ENCODE assay signal across 8 cellular contexts in genomic region chr1:6343506-6344405, GRCh38. TPM values are rescaled to one million over a fixed set of nuclear protein-coding genes. Genes with fewer than 3 reads are reported as not detected.
DNase-seq lines count a peak whose midpoint lies in the region; ATAC-seq and TF ChIP-seq lines count a peak whose summit lies in the region.

No MANE protein-coding gene starts in this region.

- in situ Hi-C loops in HAP-1 (cut with MboI; ENCODE audit: low sequenced_read_pairs) (no loop called here), transverse colon (cut with MboI; ENCODE audit: low pct_ligation_motif_present in 1 of 4, low pct_unique_long_range_greater_than_20kb in 1 of 4, low sequenced_read_pairs in 3 of 4) (loop anchor here (5.0 to 25.0 kb wide), 6 partner anchors 61 to 306 kb away; partner anchors contain the start of genes KCNAB2 (in 2 of the 4) and HES3 (in 1 of the 4))

- peaks cover 4% of the 10 kb centered on the region for H3K36me3 Mint-ChIP-seq in CD4-positive, alpha-beta T cell (ENCODE audit: low read depth)
- no peaks in the 10 kb centered on the region for H3K36me3 Mint-ChIP-seq in natural killer cell

- 52 to 79% methylated on average over 2 to 16 of the region's 17 CpGs for WGBS in transverse colon (ENCODE audit: low coverage in 1 of 2), 2 donors

- no peaks in the 10 kb centered on the region for H3K27me3 ChIP-seq in CD4-positive, alpha-beta T cell (ENCODE audit: control insufficient read depth, insufficient read depth, low read length)
- H3K27me3 ChIP-seq in HAP-1 (ENCODE audit: low read depth) (no peaks in the 10 kb centered on the region), transverse colon (no peaks in the 10 kb centered on the region)

- peak in 9 of 10 experiments; percentile 26 to 59 (median 47) for DNase-seq in CD4-positive, alpha-beta T cell
- peak; percentile 36 to 81 for DNase-seq in HAP-1 (ENCODE audit: low spot score in 2 of 2)
- peak; percentile 90 for DNase-seq in NCI-H82 (lab: John Stamatoyannopoulos, UW)
- DNase-seq in activated T-cell treated with anti-CD3 and anti-CD28 coated beads for 24 hours (ENCODE audit: low read depth) = peak; percentile 37
- peak; percentile 74 to 83 for DNase-seq in erythroblast (lab: John Stamatoyannopoulos, UW)
- peak; percentile 74 for DNase-seq in natural killer cell
- peak; percentile 87 for DNase-seq in transverse colon

- no peak for TF ChIP-seq EP300 in transverse colon (IDR thresholded peaks at IDR 0.05; ENCODE audit: low read depth)

- no peak overlapping the region for H3K27ac Mint-ChIP-seq in CD4-positive, alpha-beta T cell
- no peak overlapping the region for H3K27ac Mint-ChIP-seq in natural killer cell

- intact Hi-C loops in CD4-positive, alpha-beta T cell (cut with DNase I, micrococcal nuclease) = loop anchor here (1.0 kb wide), 2 partner anchors 96 to 97 kb away; no protein-coding TSS in a partner anchor
- intact Hi-C loops in natural killer cell (cut with micrococcal nuclease) = loop anchor here (1.0 to 10.0 kb wide), 3 partner anchors 97 to 829 kb away; no protein-coding TSS in a partner anchor
- intact Hi-C loops in transverse colon (cut with DNase I; ENCODE audit: low total_unique reads) = loop anchor here (5.0 kb wide), 1 partner anchor 96 kb away; no protein-coding TSS in a partner anchor

- no peaks in the 10 kb centered on the region for H3K9me3 ChIP-seq in CD4-positive, alpha-beta T cell (ENCODE audit: control insufficient read depth, low read length)
- H3K9me3 ChIP-seq in HAP-1 (no peaks in the 10 kb centered on the region), transverse colon (no peaks in the 10 kb centered on the region)

- no peak overlapping the region for H3K4me3 Mint-ChIP-seq in CD4-positive, alpha-beta T cell
- H3K4me3 Mint-ChIP-seq in natural killer cell = no peak overlapping the region

- TF ChIP-seq CTCF in CD4-positive, alpha-beta T cell (IDR thresholded peaks at IDR 0.05) = peak; percentile 33
- TF ChIP-seq CTCF in natural killer cell (IDR thresholded peaks at IDR 0.05) (peak; percentile 81), transverse colon (IDR thresholded peaks at IDR 0.05) (peak; percentile 89 to 98 (median 95))

- no peaks in the 10 kb centered on the region for H3K9me3 Mint-ChIP-seq in CD4-positive, alpha-beta T cell
- H3K9me3 Mint-ChIP-seq in natural killer cell = no peaks in the 10 kb centered on the region

- peak; percentile 54 for ATAC-seq in CD4-positive, alpha-beta T cell (ENCODE audit: poor library complexity)
- ATAC-seq in natural killer cell (peak; percentile 78 to 82 (median 79)), GM18873 (IDR thresholded peaks at IDR 0.05; ENCODE audit: low FRiP score, unreplicated experiment) (no peak)

- peaks cover 10% of the 10 kb centered on the region for H3K4me1 ChIP-seq in HAP-1
- H3K4me1 ChIP-seq in transverse colon = peaks cover 0 to 24% (median 17%) of the 10 kb centered on the region in 4 donors

- no peak overlapping the region for H3K27ac ChIP-seq in CD4-positive, alpha-beta T cell (ENCODE audit: low read depth, low read length)
- H3K27ac ChIP-seq in transverse colon = peak overlapping the region; percentile 10 to 65 (median 26)

- no peaks in the 10 kb centered on the region for H3K27me3 Mint-ChIP-seq in CD4-positive, alpha-beta T cell
- H3K27me3 Mint-ChIP-seq in natural killer cell (ENCODE audit: low read depth in 2 of 2) = no peaks in the 10 kb centered on the region

- H3K4me3 ChIP-seq in HAP-1 (no peak overlapping the region), transverse colon (no peak overlapping the region)

- CTCF ChIA-PET in CD4-positive, alpha-beta T cell (lab: Charles Lee) = interaction anchor here (0.6 kb wide), 1 partner anchor 28 kb away, joined by 3 read pairs; no protein-coding TSS in a partner anchor

- peaks cover 17% of the 10 kb centered on the region for H3K4me1 Mint-ChIP-seq in CD4-positive, alpha-beta T cell (ENCODE audit: low read depth)
- H3K4me1 Mint-ChIP-seq in natural killer cell = peaks cover 11 to 23% of the 10 kb centered on the region in 2 donors

- no peak for TF ChIP-seq POLR2A in erythroblast (IDR thresholded peaks at IDR 0.05; ENCODE audit: low read length)
- TF ChIP-seq POLR2A in transverse colon (IDR thresholded peaks at IDR 0.05) = no peak

- POLR2A ChIA-PET in CD4-positive, alpha-beta T cell (lab: Charles Lee) = no interaction called here

- peaks cover 16% of the 10 kb centered on the region; the same call in 1 of the 2 replicates for H3K36me3 ChIP-seq in HAP-1 (replicated peaks)
- no peaks in the 10 kb centered on the region for H3K36me3 ChIP-seq in transverse colon

RNA-seq across cellular contexts. Expression of gene ACOT7, which starts 49.8 kb away (rescaled TPM):
- total RNA-seq in CD4-positive, alpha-beta T cell = 1 to 10 TPM; 5.3 to 5.4 TPM
- total RNA-seq in natural killer cell = 10 to 100 TPM; 11.5 to 16.9 (median 15.4) TPM
- total RNA-seq in transverse colon = 10 to 100 TPM in 3 of 4 donors, 1 to 10 TPM in 1; 5.6 to 55.0 (median 31.0) TPM

Comparison
In these comparisons a context has a peak if more than half of its experiments do, and no peak if none do; other contexts are left out.
1. DNase-seq: peak in every context shown above with its lines; median percentile 90 in NCI-H82; 87 in transverse colon; 78 in erythroblast; 74 in natural killer cell; 58 in HAP-1; 47 in CD4-positive, alpha-beta T cell; 37 in activated T-cell treated with anti-CD3 and anti-CD28 coated beads for 24 hours.
2. CTCF ChIP-seq: peak in every context shown above with its lines; median percentile 95 in transverse colon; 81 in natural killer cell; 33 in CD4-positive, alpha-beta T cell.